25 cellular contexts compared by ENCODE assay signal in the genomic region with DNA sequence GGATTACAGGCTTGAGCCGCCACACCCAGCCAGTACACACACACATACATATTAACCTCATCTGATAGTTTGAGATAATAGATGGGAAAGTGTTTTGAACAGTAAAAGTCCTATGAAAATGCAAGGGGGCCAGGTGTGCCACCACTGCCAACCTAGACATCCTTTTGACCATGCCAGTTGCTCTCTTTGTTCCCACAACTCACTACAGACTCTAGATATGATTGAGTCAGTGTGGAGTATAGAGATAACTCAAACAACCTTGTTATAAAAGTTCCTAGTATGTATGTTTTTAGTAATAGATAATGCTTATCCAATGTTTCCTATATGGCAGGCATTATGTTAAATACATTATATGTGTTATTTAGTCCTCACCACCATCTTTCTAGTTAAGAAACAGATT.
"Had no signal": no experiment of that assay in that cellular context is flagged by ENCODE, and none has a peak within 500 bp of the region (broad histone marks: within the 10 kb centered on the region; RNA-seq: fewer than 3 reads in every experiment).

No MANE protein-coding gene starts in this region.

- H3K27me3 ChIP-seq: neural progenitor cell, pancreas, right lobe of liver, sigmoid colon, stomach, thyroid gland, tibial nerve, upper lobe of left lung, vagina had no signal

- H3K4me1 Mint-ChIP-seq: nephron had no signal

- ATAC-seq: naive thymus-derived CD4-positive, alpha-beta T cell; natural killer cell; pancreas; right cardiac atrium; stimulated activated effector memory CD8-positive, alpha-beta T cell treated with anti-CD3 and anti-CD28 coated beads, Interleukin-12 subunit alpha, Interleukin-12 subunit beta, amount 100 ng/mL, for 72 hours; stimulated activated naive B cell treated with anti-CD40 and anti-IgM and Interleukin-4, amounts not matched to agents 10 μg/mL and 1 μg/mL and 100 μg/mL, for 72 hours had no signal

- H3K4me2 ChIP-seq: neural progenitor cell had no signal

- H3K9me3 Mint-ChIP-seq: naive thymus-derived CD4-positive, alpha-beta T cell; natural killer cell; nephron; neural progenitor cell; stimulated activated effector memory CD8-positive, alpha-beta T cell treated with anti-CD3 and anti-CD28 coated beads, Interleukin-12 subunit alpha, Interleukin-12 subunit beta, amount 100 ng/mL, for 72 hours; stimulated activated naive B cell treated with anti-CD40 and anti-IgM and Interleukin-4, amounts not matched to agents 10 μg/mL and 1 μg/mL and 100 μg/mL, for 72 hours; stimulated activated naive CD8-positive, alpha-beta T cell treated with anti-CD3 and anti-CD28 coated beads, Interleukin-15, Interleukin-2, amounts not matched to agents 100 ng/mL and 50 ng/mL, for 24 hours had no signal

- H3K36me3 ChIP-seq: neural progenitor cell, pancreas, prostate gland, right lobe of liver, thoracic aorta, thyroid gland, vagina had no signal

- H3K9me3 ChIP-seq: pancreas, prostate gland, right lobe of liver, sigmoid colon, stomach, thoracic aorta, thyroid gland, tibial nerve, upper lobe of left lung, vagina had no signal

- H3K36me3 Mint-ChIP-seq: natural killer cell; neural progenitor cell; stimulated activated effector memory CD8-positive, alpha-beta T cell treated with anti-CD3 and anti-CD28 coated beads, Interleukin-12 subunit alpha, Interleukin-12 subunit beta, amount 100 ng/mL, for 72 hours; stimulated activated naive B cell treated with anti-CD40 and anti-IgM and Interleukin-4, amounts not matched to agents 10 μg/mL and 1 μg/mL and 100 μg/mL, for 72 hours had no signal

- H3K4me1 ChIP-seq: neural progenitor cell, pancreas, prostate gland, right lobe of liver, vagina had no signal

- H2AFZ ChIP-seq: neural progenitor cell had no signal

- H3K27ac ChIP-seq: neural progenitor cell, pancreas, prostate gland, right lobe of liver, sigmoid colon, skin epidermis, stomach, thoracic aorta, thyroid gland, tibial nerve, upper lobe of left lung, vagina had no signal

- H3K4me3 Mint-ChIP-seq: naive thymus-derived CD4-positive, alpha-beta T cell; natural killer cell; nephron; neural progenitor cell; stimulated activated effector memory CD8-positive, alpha-beta T cell treated with anti-CD3 and anti-CD28 coated beads, Interleukin-12 subunit alpha, Interleukin-12 subunit beta, amount 100 ng/mL, for 72 hours; stimulated activated naive B cell treated with anti-CD40 and anti-IgM and Interleukin-4, amounts not matched to agents 10 μg/mL and 1 μg/mL and 100 μg/mL, for 72 hours; stimulated activated naive CD8-positive, alpha-beta T cell treated with anti-CD3 and anti-CD28 coated beads, Interleukin-15, Interleukin-2, amounts not matched to agents 100 ng/mL and 50 ng/mL, for 24 hours had no signal

- H3K4me3 ChIP-seq: neural progenitor cell, pancreas, prostate gland, right lobe of liver, sigmoid colon, skin epidermis, stomach, thoracic aorta, thyroid gland, tibial nerve, upper lobe of left lung, vagina had no signal

- DNase-seq: naive thymus-derived CD4-positive, alpha-beta T cell; natural killer cell; occipital lobe; pancreas; right cardiac atrium; right lobe of liver; sigmoid colon; stimulated activated CD4-positive, alpha-beta T cell treated with anti-CD3 and anti-CD28 coated beads, Interleukin-15, amount 100 ng/mL, for 24 hours; stimulated activated CD4-positive, alpha-beta T cell treated with anti-CD3 and anti-CD28 coated beads, Interleukin-2, amount 100 ng/mL, for 24 hours; stimulated activated CD4-positive, alpha-beta T cell treated with anti-CD3 and anti-CD28 coated beads, Interleukin-2, amount 100 ng/mL, for 48 hours; stimulated activated CD4-positive, alpha-beta T cell treated with anti-CD3 and anti-CD28 coated beads, Interleukin-4, amount 100 ng/mL, for 24 hours; stimulated activated naive B cell treated with anti-CD40 and anti-IgM and Interleukin-4, amounts not matched to agents 10 μg/mL and 1 μg/mL and 100 μg/mL, for 72 hours; stimulated activated naive CD4-positive, alpha-beta T cell treated with Interleukin-2 at 50 U/mL for 16 hours; stomach; thyroid gland; upper lobe of left lung had no signal

- H3K27me3 Mint-ChIP-seq: naive thymus-derived CD4-positive, alpha-beta T cell; stimulated activated naive B cell treated with anti-CD40 and anti-IgM and Interleukin-4, amounts not matched to agents 10 μg/mL and 1 μg/mL and 100 μg/mL, for 72 hours; stimulated activated naive CD8-positive, alpha-beta T cell treated with anti-CD3 and anti-CD28 coated beads, Interleukin-15, Interleukin-2, amounts not matched to agents 100 ng/mL and 50 ng/mL, for 24 hours had no signal

- H3K27ac Mint-ChIP-seq: naive thymus-derived CD4-positive, alpha-beta T cell; natural killer cell; nephron; neural progenitor cell; stimulated activated effector memory CD8-positive, alpha-beta T cell treated with anti-CD3 and anti-CD28 coated beads, Interleukin-12 subunit alpha, Interleukin-12 subunit beta, amount 100 ng/mL, for 72 hours; stimulated activated naive B cell treated with anti-CD40 and anti-IgM and Interleukin-4, amounts not matched to agents 10 μg/mL and 1 μg/mL and 100 μg/mL, for 72 hours; stimulated activated naive CD8-positive, alpha-beta T cell treated with anti-CD3 and anti-CD28 coated beads, Interleukin-15, Interleukin-2, amounts not matched to agents 100 ng/mL and 50 ng/mL, for 24 hours had no signal
